Comparison of ENCODE assay signal across 1 cellular context in genomic region chr20:39534846-39535245, GRCh38.
TF ChIP-seq lines count a peak whose summit lies in the region.

No MANE protein-coding gene starts in this region.

TF ChIP-seq in GM23338, 12 proteins besides CTCF, POLR2A, EP300 and RAD21:
- TF ChIP-seq ZNF462 (CRISPR knock-in tag; IDR thresholded peaks at IDR 0.05) (peak; percentile 45), JUNB (IDR thresholded peaks at IDR 0.05; ENCODE audit: unreplicated experiment) (no peak), NANOG (IDR thresholded peaks at IDR 0.05; ENCODE audit: borderline replicate concordance) (no peak), STAT1 (IDR thresholded peaks at IDR 0.05; ENCODE audit: unreplicated experiment) (no peak), EZH2 (IDR thresholded peaks at IDR 0.05; ENCODE audit: low read depth, unreplicated experiment) (no peak)
TF ChIP-seq in GM23338: peak in this region for 1.
